In the genomic region with DNA sequence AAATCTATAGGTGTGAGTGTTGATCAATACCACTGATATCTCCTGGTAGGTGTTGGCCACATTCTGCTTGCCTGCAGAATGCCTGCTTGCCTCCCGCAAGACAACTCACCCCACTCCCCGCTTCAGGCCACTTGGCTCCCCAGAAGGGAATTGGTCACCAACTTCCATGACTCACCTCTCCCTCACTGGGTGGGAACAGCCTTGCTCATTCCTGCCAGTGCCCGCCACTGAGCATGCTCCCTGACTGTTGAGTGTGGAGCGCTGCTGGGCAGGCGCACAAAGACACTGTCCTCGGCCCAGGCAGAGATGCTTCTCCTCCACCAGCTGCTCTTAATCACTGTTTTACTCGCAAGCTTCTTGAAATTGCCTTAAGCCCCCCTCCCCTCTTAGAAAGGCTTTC, we compare ENCODE assay signal across 1 cellular context.
TF ChIP-seq lines count a peak whose summit lies in the region.

No MANE protein-coding gene starts in this region.

TF ChIP-seq in HepG2, 621 proteins besides CTCF, POLR2A, EP300 and RAD21:
- TF ChIP-seq FOXP1 (IDR thresholded peaks at IDR 0.05) (no peak), FOXP1 (CRISPR knock-in tag; IDR thresholded peaks at IDR 0.05) (no peak), ZNF672 (CRISPR knock-in tag; IDR thresholded peaks at IDR 0.05) (no peak), MYC (CRISPR knock-in tag; IDR thresholded peaks at IDR 0.05; ENCODE audit: borderline replicate concordance) (no peak)
